Comparison of ENCODE assay signal across 34 cellular contexts in the genomic region with DNA sequence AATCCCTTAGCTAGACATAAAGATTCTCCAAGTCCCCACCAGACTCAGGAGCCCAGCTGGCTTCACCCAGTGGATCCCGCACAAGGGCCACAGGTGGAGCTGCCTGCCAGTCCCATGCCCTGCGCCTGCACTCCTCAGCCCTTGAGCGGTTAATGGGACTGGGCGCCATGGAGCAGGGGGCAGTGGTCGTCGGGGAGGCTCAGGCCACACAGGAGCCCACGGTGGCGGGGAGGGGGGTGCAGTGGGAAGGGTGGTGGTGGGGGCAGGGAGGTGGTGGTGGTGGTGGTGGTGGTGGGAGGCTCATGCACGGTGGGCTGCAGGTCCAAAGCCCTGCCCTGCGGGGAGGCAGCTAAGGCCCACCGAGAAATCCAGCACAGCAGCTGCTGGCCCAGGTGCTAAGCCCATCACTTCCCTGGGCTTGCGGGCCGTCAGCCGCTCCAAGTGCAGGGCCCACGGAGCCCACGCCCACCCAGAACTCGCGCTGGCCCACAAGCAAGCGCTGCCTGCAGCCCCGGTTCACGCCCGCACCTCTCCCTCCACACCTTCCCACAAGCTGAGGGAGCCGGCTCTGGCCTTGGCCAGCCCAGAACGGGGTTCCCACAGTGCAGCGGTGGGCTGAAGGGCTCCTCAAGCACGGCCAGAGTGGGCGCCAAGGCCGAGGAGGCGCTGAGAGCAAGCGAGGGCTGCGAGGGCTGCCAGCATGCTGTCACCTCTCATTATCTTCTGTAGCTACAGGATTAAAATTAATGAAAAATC.
DNase-seq lines count a peak whose midpoint lies in the region; ATAC-seq and TF ChIP-seq lines count a peak whose summit lies in the region.
"Had no signal": no experiment of that assay in that cellular context is flagged by ENCODE, and none has a peak within 500 bp of the region (broad histone marks: within the 10 kb centered on the region; RNA-seq: fewer than 3 reads in every experiment).

No MANE protein-coding gene starts in this region.

- POLR2A ChIA-PET in SK-N-SH (lab: Yijun Ruan, JAX), result no interaction called here
- POLR2A ChIA-PET in T-cell (lab: Charles Lee), result interaction anchor here in 1 of 2 donors (0.6 kb wide), 1 partner anchor 795 kb away, joined by 5 read pairs; no protein-coding TSS in a partner anchor

- H3K27me3 Mint-ChIP-seq in stimulated activated naive CD8-positive, alpha-beta T cell treated with anti-CD3 and anti-CD28 coated beads, Interleukin-15, amount 100 ng/mL, for 72 hours, result no peaks in the 10 kb centered on the region
- peaks cover 5% of the 10 kb centered on the region for H3K27me3 Mint-ChIP-seq in glutamatergic neuron (ENCODE audit: unreplicated experiment)
- no peaks in the 10 kb centered on the region for H3K27me3 Mint-ChIP-seq in T-cell
- H3K27me3 Mint-ChIP-seq: B cell; CD4-positive, alpha-beta memory T cell; CD4-positive, alpha-beta T cell; CD4-positive, CD25-positive, alpha-beta regulatory T cell; CD8-positive, alpha-beta memory T cell had no signal

- H3K79me2 ChIP-seq in SK-N-SH (ENCODE audit: insufficient read depth), result no peaks in the 10 kb centered on the region

- H3K9me2 ChIP-seq in SK-N-SH, result no peaks in the 10 kb centered on the region; the same call in 1 of the 2 replicates

- H3K27ac ChIP-seq in SK-N-SH (ENCODE audit: low read depth in 2 of 2, low read length in 1 of 2), result no peak overlapping the region
- H3K27ac ChIP-seq: 22Rv1; A549; BLaER1; BLaER1 treated with 17β-estradiol and CSF1 and Interleukin-3, amounts not matched to agents 10 nM and 100 nM; C4-2B had no signal

- H3K9ac ChIP-seq in SK-N-SH, result no peak overlapping the region
- H3K9ac ChIP-seq: BLaER1; BLaER1 treated with 17β-estradiol and CSF1 and Interleukin-3, amounts not matched to agents 10 nM and 100 nM had no signal

- no peaks in the 10 kb centered on the region for H3K4me1 ChIP-seq in SK-N-SH (ENCODE audit: control insufficient read depth in 1 of 2, insufficient read depth in 2 of 2, low read depth in 1 of 2, low read length in 1 of 2)
- H3K4me1 ChIP-seq: A549; BE2C; BLaER1; BLaER1 treated with 17β-estradiol and CSF1 and Interleukin-3, amounts not matched to agents 10 nM and 100 nM; Caco-2 had no signal

- H3K4me3 Mint-ChIP-seq in stimulated activated naive CD8-positive, alpha-beta T cell treated with anti-CD3 and anti-CD28 coated beads, Interleukin-15, amount 100 ng/mL, for 72 hours, result no peak overlapping the region
- H3K4me3 Mint-ChIP-seq in glutamatergic neuron (ENCODE audit: unreplicated experiment) (no peak overlapping the region), T-cell (no peak overlapping the region)
- H3K4me3 Mint-ChIP-seq: B cell; CD14-positive monocyte; CD4-positive, alpha-beta memory T cell; CD4-positive, CD25-positive, alpha-beta regulatory T cell; CD8-positive, alpha-beta memory T cell had no signal

- no peaks in the 10 kb centered on the region for H3F3A ChIP-seq in SK-N-SH (replicated peaks; ENCODE audit: insufficient read depth)

- H3K4me3 ChIP-seq in SK-N-SH (ENCODE audit: low read depth in 2 of 2, low read length in 1 of 2) (no peak overlapping the region), H7 (ENCODE audit: insufficient read depth, low read depth, low read length) (no peak overlapping the region)
- H3K4me3 ChIP-seq: A549; BLaER1; BLaER1 treated with 17β-estradiol and CSF1 and Interleukin-3, amounts not matched to agents 10 nM and 100 nM had no signal

- no peak for TF ChIP-seq EP300 in SK-N-SH (IDR thresholded peaks at IDR 0.05; ENCODE audit: borderline replicate concordance in 1 of 2, low read depth in 1 of 2, low read length in 1 of 2)

- TF ChIP-seq CTCF in SK-N-SH (IDR thresholded peaks at IDR 0.05), result no peak
- no peak for TF ChIP-seq CTCF in glutamatergic neuron (IDR thresholded peaks at IDR 0.05; ENCODE audit: partially characterized antibody, unreplicated experiment)

- H3K4me1 Mint-ChIP-seq in stimulated activated naive CD8-positive, alpha-beta T cell treated with anti-CD3 and anti-CD28 coated beads, Interleukin-15, amount 100 ng/mL, for 72 hours, result peaks cover 6% of the 10 kb centered on the region
- H3K4me1 Mint-ChIP-seq in glutamatergic neuron (ENCODE audit: low read depth, unreplicated experiment) (no peaks in the 10 kb centered on the region), T-cell (no peaks in the 10 kb centered on the region)
- H3K4me1 Mint-ChIP-seq: B cell; CD14-positive monocyte; CD4-positive, alpha-beta memory T cell; CD8-positive, alpha-beta memory T cell had no signal

- CTCF ChIA-PET in SK-N-SH (lab: Yijun Ruan, JAX) (no interaction called here), T-cell (lab: Charles Lee) (no interaction called here)

- no peaks in the 10 kb centered on the region for H3K36me3 Mint-ChIP-seq in glutamatergic neuron (ENCODE audit: unreplicated experiment)
- no peaks in the 10 kb centered on the region for H3K36me3 Mint-ChIP-seq in T-cell
- H3K36me3 Mint-ChIP-seq: CD14-positive monocyte; CD4-positive, alpha-beta memory T cell; CD4-positive, CD25-positive, alpha-beta regulatory T cell; CD8-positive, alpha-beta memory T cell; CD8-positive, alpha-beta T cell had no signal

- H3K36me3 ChIP-seq in SK-N-SH (replicated peaks in 1 of 2; ENCODE audit: control insufficient read depth in 1 of 2, insufficient read depth in 2 of 2, low read length in 1 of 2) (no peaks in the 10 kb centered on the region), H7 (replicated peaks; ENCODE audit: control insufficient read depth, insufficient read depth, low read length) (no peaks in the 10 kb centered on the region)
- H3K36me3 ChIP-seq: BE2C; BLaER1; BLaER1 treated with 17β-estradiol and CSF1 and Interleukin-3, amounts not matched to agents 10 nM and 100 nM had no signal

- H3K9me3 ChIP-seq in SK-N-SH, result no peaks in the 10 kb centered on the region
- H3K9me3 ChIP-seq: A549, BE2C, BLaER1, Caco-2 had no signal

- no peaks in the 10 kb centered on the region for H3K27me3 ChIP-seq in SK-N-SH (ENCODE audit: insufficient read depth)
- no peaks in the 10 kb centered on the region for H3K27me3 ChIP-seq in H7 (ENCODE audit: control insufficient read depth, insufficient read depth, low read length)
- H3K27me3 ChIP-seq: BE2C; BLaER1; BLaER1 treated with 17β-estradiol and CSF1 and Interleukin-3, amounts not matched to agents 10 nM and 100 nM had no signal

- no peak for TF ChIP-seq RAD21 in SK-N-SH (IDR thresholded peaks at IDR 0.05; ENCODE audit: low read length)

- no peak overlapping the region for H2AFZ ChIP-seq in SK-N-SH (ENCODE audit: low read depth)

- no peaks in the 10 kb centered on the region for H3K9me3 Mint-ChIP-seq in stimulated activated naive CD8-positive, alpha-beta T cell treated with anti-CD3 and anti-CD28 coated beads, Interleukin-15, amount 100 ng/mL, for 72 hours
- no peaks in the 10 kb centered on the region for H3K9me3 Mint-ChIP-seq in glutamatergic neuron (ENCODE audit: unreplicated experiment)
- H3K9me3 Mint-ChIP-seq in T-cell, result peaks cover 4 to 19% (median 12%) of the 10 kb centered on the region in 3 donors
- H3K9me3 Mint-ChIP-seq: CD4-positive, alpha-beta T cell; CD8-positive, alpha-beta T cell had no signal

- no peak overlapping the region for H3K4me2 ChIP-seq in SK-N-SH
- H3K4me2 ChIP-seq: A549; BLaER1; BLaER1 treated with 17β-estradiol and CSF1 and Interleukin-3, amounts not matched to agents 10 nM and 100 nM had no signal

- no peaks in the 10 kb centered on the region for H4K20me1 ChIP-seq in SK-N-SH (ENCODE audit: insufficient read depth)
- H4K20me1 ChIP-seq: BLaER1; BLaER1 treated with 17β-estradiol and CSF1 and Interleukin-3, amounts not matched to agents 10 nM and 100 nM had no signal

- 79% methylated on average over 23 of the region's 31 CpGs for WGBS in SK-N-SH (ENCODE audit: low lambda C conversion rate)

- DNase-seq in SK-N-SH (peak; percentile 23), H7 (peak; percentile 5), glutamatergic neuron (peak; percentile 24), T-cell (no peak), GM19240 (ENCODE audit: insufficient read length, low spot score) (no peak)
- DNase-seq in stimulated activated naive CD8-positive, alpha-beta T cell treated with anti-CD3 and anti-CD28 coated beads, Interleukin-15, amount 100 ng/mL, for 72 hours, result no peak
- DNase-seq in stimulated activated naive CD8-positive, alpha-beta T cell treated with anti-CD3 and anti-CD28 coated beads, Interleukin-15, Interleukin-2, amounts not matched to agents 100 U/mL and 50 U/mL, for 24 hours, result no peak
- DNase-seq: 8988T; ACHN; AML-193; BE2C; C1 segment of cervical spinal cord; Caco-2; Calu3; CD4-positive, alpha-beta memory T cell; CD4-positive, alpha-beta T cell; CD4-positive, CD25-positive, alpha-beta regulatory T cell; CD8-positive, alpha-beta memory T cell; COR-L47; DMS 273 treated with DMSO at 0.1 percent for 48 hours; DMS153; DMS53; DMS79; DMS79 treated with DMSO at 0.1 percent for 48 hours; EL had no signal

- ATAC-seq in SK-N-SH treated with all-trans-retinoic acid at 6 μM for 48 hours, result no peak
- peak; percentile 78 for ATAC-seq in stimulated activated naive CD8-positive, alpha-beta T cell treated with anti-CD3 and anti-CD28 coated beads, Interleukin-15, amount 100 ng/mL, for 72 hours
- ATAC-seq in stimulated activated naive CD8-positive, alpha-beta T cell treated with anti-CD3 and anti-CD28 coated beads, Interleukin-15, Interleukin-2, amounts not matched to agents 100 U/mL and 50 U/mL, for 24 hours, result no peak
- ATAC-seq in T-cell (replicated peaks in 1 of 4), result no peak
- ATAC-seq: A549; CD8-positive, alpha-beta T cell had no signal

- H3K27ac Mint-ChIP-seq in stimulated activated naive CD8-positive, alpha-beta T cell treated with anti-CD3 and anti-CD28 coated beads, Interleukin-15, amount 100 ng/mL, for 72 hours, result no peak overlapping the region
- no peak overlapping the region for H3K27ac Mint-ChIP-seq in glutamatergic neuron (ENCODE audit: unreplicated experiment)
- no peak overlapping the region for H3K27ac Mint-ChIP-seq in T-cell
- H3K27ac Mint-ChIP-seq: B cell; CD14-positive monocyte; CD4-positive, alpha-beta memory T cell; CD4-positive, alpha-beta T cell; CD4-positive, CD25-positive, alpha-beta regulatory T cell; CD8-positive, alpha-beta memory T cell had no signal

TF ChIP-seq in SK-N-SH, 30 proteins besides CTCF, POLR2A, EP300 and RAD21 (continues in another document):
- TF ChIP-seq SMC3 (IDR thresholded peaks at IDR 0.05; ENCODE audit: low read depth, low read length) (no peak), MEF2A (IDR thresholded peaks at IDR 0.05; ENCODE audit: borderline replicate concordance, low read depth) (no peak), RXRA (IDR thresholded peaks at IDR 0.05; ENCODE audit: borderline replicate concordance, low read depth) (no peak), RCOR1 (IDR thresholded peaks at IDR 0.05; ENCODE audit: low read length) (no peak)

TF ChIP-seq in SK-N-SH treated with all-trans-retinoic acid at 6 μM for 48 hours, 23 proteins besides CTCF, POLR2A, EP300 and RAD21 (continues in another document):
- TF ChIP-seq BACH2 (CRISPR knock-in tag; IDR thresholded peaks at IDR 0.05; ENCODE audit: borderline replicate concordance) (no peak), OSR1 (CRISPR knock-in tag; IDR thresholded peaks at IDR 0.05) (no peak), ISL1 (CRISPR knock-in tag; IDR thresholded peaks at IDR 0.05) (no peak)

Comparison
In these comparisons a context has a peak if more than half of its experiments do, and no peak if none do; other contexts are left out.
1. DNase-seq: peak in SK-N-SH (single experiment), H7 (single experiment) and glutamatergic neuron (single experiment); none in stimulated activated naive CD8-positive, alpha-beta T cell treated with anti-CD3 and anti-CD28 coated beads, Interleukin-15, amount 100 ng/mL, for 72 hours (0 of 2), stimulated activated naive CD8-positive, alpha-beta T cell treated with anti-CD3 and anti-CD28 coated beads, Interleukin-15, Interleukin-2, amounts not matched to agents 100 U/mL and 50 U/mL, for 24 hours (single experiment), T-cell (0 of 34) and GM19240 (single experiment).